ENCODE assay signal across 8 cellular contexts in genomic region chr17:491086-492014, GRCh38. TPM values are rescaled to one million over a fixed set of nuclear protein-coding genes. Genes with fewer than 3 reads are reported as not detected.
DNase-seq lines count a peak whose midpoint lies in the region; TF ChIP-seq lines count a peak whose summit lies in the region.

No MANE protein-coding gene starts in this region.

- no peaks in the 10 kb centered on the region for H3K9me3 ChIP-seq in CD4-positive, alpha-beta memory T cell (ENCODE audit: control insufficient read depth in 1 of 2, low read length in 2 of 2)
- H3K9me3 ChIP-seq in Peyer's patch (no peaks in the 10 kb centered on the region), mammary epithelial cell (replicated peaks; ENCODE audit: insufficient read depth, low read length) (no peaks in the 10 kb centered on the region)

- 35% methylated on average over 46 of the region's 73 CpGs for WGBS in mammary epithelial cell (ENCODE audit: low coverage, missing lambda C conversion rate)

- intact Hi-C loops in CD4-positive, alpha-beta memory T cell (cut with micrococcal nuclease): no loop called here
- intact Hi-C loops in mammary epithelial cell (cut with micrococcal nuclease): no loop called here

- dilution Hi-C loops in mammary epithelial cell (cut with HindIII; ENCODE audit: low sequenced_read_pairs): no loop called here

- peak overlapping the region; percentile 73 for H3K4me2 ChIP-seq in mammary epithelial cell (ENCODE audit: insufficient read depth, low read depth, low read length)

- H3K27me3 Mint-ChIP-seq in CD4-positive, alpha-beta memory T cell: peaks cover 0 to 2% of the 10 kb centered on the region in 2 donors

- H2AFZ ChIP-seq in mammary epithelial cell (ENCODE audit: low read depth, low read length): peak overlapping the region; percentile 64

- no peak overlapping the region for H3K27ac ChIP-seq in CD4-positive, alpha-beta memory T cell (ENCODE audit: low read depth, low read length)
- H3K27ac ChIP-seq in Peyer's patch (peak overlapping the region in 3 of 4 donors; percentile 19 to 57 (median 35)), mammary epithelial cell (ENCODE audit: insufficient read depth, low read depth, low read length) (no peak overlapping the region)

- H3K4me3 ChIP-seq in CD4-positive, alpha-beta memory T cell (ENCODE audit: low read length in 2 of 2): peak overlapping the region in 1 of 2 donors; percentile 32
- peak overlapping the region; percentile 34 to 64 (median 53) for H3K4me3 ChIP-seq in Peyer's patch
- peak overlapping the region in 2 of 3 experiments; percentile 16 to 31 for H3K4me3 ChIP-seq in mammary epithelial cell (replicated peaks in 1 of 3; ENCODE audit: insufficient read depth in 1 of 3, low read depth in 2 of 3, low read length in 3 of 3)

- H3K9ac ChIP-seq in mammary epithelial cell (ENCODE audit: insufficient read depth, low read length): no peak overlapping the region

- CTCF ChIA-PET in CD4-positive, alpha-beta memory T cell (lab: Charles Lee; ENCODE audit: partially characterized antibody): interaction anchor here (2.8 kb wide), 1 partner anchor 80 kb away, joined by 15 read pairs; no protein-coding TSS in a partner anchor
- CTCF ChIA-PET in mammary epithelial cell (lab: Charles Lee; ENCODE audit: low non-redundant PET): no interaction called here

- POLR2A ChIA-PET in CD4-positive, alpha-beta memory T cell (lab: Charles Lee; ENCODE audit: partially characterized antibody): interaction anchor here (1.0 to 3.6 kb wide), 3 partner anchors 11 to 79 kb away, joined by 3 to 31 read pairs (median 4); no protein-coding TSS in a partner anchor

- H3K36me3 Mint-ChIP-seq in CD4-positive, alpha-beta memory T cell: peaks cover 0 to 10% of the 10 kb centered on the region in 2 donors

- DNase-seq in CD4-positive, alpha-beta memory T cell: peak; percentile 36 to 59 (median 50)
- DNase-seq in Peyer's patch: peak in 2 of 3 donors; percentile 65 to 68
- DNase-seq in mammary epithelial cell: peak; percentile 9
- peak; percentile 68 for DNase-seq in iPS-NIHi7 (ENCODE audit: extremely low spot score)
- peak; percentile 44 for DNase-seq in stimulated activated CD4-positive, alpha-beta T cell treated with anti-CD3 and anti-CD28 coated beads, Interleukin-15, amount 100 ng/mL, for 24 hours
- no peak for DNase-seq in NCI-H1417 (lab: John Stamatoyannopoulos, UW)
- no peak for DNase-seq in NCI-H510A (lab: John Stamatoyannopoulos, UW)
- no peak for DNase-seq in NCI-H2107 treated with DMSO at 0.1 percent for 48 hours (lab: John Stamatoyannopoulos, UW; ENCODE audit: unreplicated experiment)

- no TSS peak for BruUV-seq in mammary epithelial cell (replicated peaks; lab: Mats Ljungman, UMichigan)

- TF ChIP-seq CTCF in Peyer's patch (IDR thresholded peaks at IDR 0.05) (no peak), mammary epithelial cell (conservative IDR thresholded peaks at IDR 0.05 in 1 of 2, IDR thresholded peaks at IDR 0.05 in 1 of 2; ENCODE audit: extremely low read depth in 1 of 2, insufficient read depth in 1 of 2, low read depth in 1 of 2, low read length in 2 of 2) (no peak)

- H3K4me3 Mint-ChIP-seq in CD4-positive, alpha-beta memory T cell: peak overlapping the region; percentile 51 to 83 (median 71)

- TF ChIP-seq POLR2A in Peyer's patch (IDR thresholded peaks at IDR 0.05): no peak

- no peaks in the 10 kb centered on the region for H3K9me3 Mint-ChIP-seq in CD4-positive, alpha-beta memory T cell

- peaks cover 10% of the 10 kb centered on the region for H3K4me1 ChIP-seq in CD4-positive, alpha-beta memory T cell (ENCODE audit: insufficient read depth, low read length)
- peaks cover 0 to 19% (median 8%) of the 10 kb centered on the region in 4 donors for H3K4me1 ChIP-seq in Peyer's patch
- H3K4me1 ChIP-seq in mammary epithelial cell (ENCODE audit: insufficient read depth, low read length): peaks cover 8% of the 10 kb centered on the region

- H3K27ac Mint-ChIP-seq in CD4-positive, alpha-beta memory T cell: peak overlapping the region in 3 of 7 donors; percentile 82 to 97 (median 88)

- H3K79me2 ChIP-seq in mammary epithelial cell (ENCODE audit: insufficient read depth, low read length): peaks cover 3% of the 10 kb centered on the region

- H4K20me1 ChIP-seq in mammary epithelial cell (ENCODE audit: insufficient read depth, low read length): no peaks in the 10 kb centered on the region

- in situ Hi-C loops in mammary epithelial cell (cut with MboI; ENCODE audit: low sequenced_read_pairs in 2 of 2): no loop called here

- no peaks in the 10 kb centered on the region for H3K36me3 ChIP-seq in CD4-positive, alpha-beta memory T cell (ENCODE audit: insufficient read depth, low read length)
- no peaks in the 10 kb centered on the region for H3K36me3 ChIP-seq in Peyer's patch
- no peaks in the 10 kb centered on the region for H3K36me3 ChIP-seq in mammary epithelial cell (ENCODE audit: insufficient read depth, low read length)

- peaks cover 5 to 29% (median 7%) of the 10 kb centered on the region in 4 donors for H3K4me1 Mint-ChIP-seq in CD4-positive, alpha-beta memory T cell

- H3K27me3 ChIP-seq in CD4-positive, alpha-beta memory T cell (ENCODE audit: insufficient read depth, low read length): no peaks in the 10 kb centered on the region
- H3K27me3 ChIP-seq in Peyer's patch: no peaks in the 10 kb centered on the region
- no peaks in the 10 kb centered on the region for H3K27me3 ChIP-seq in mammary epithelial cell (ENCODE audit: insufficient read depth, low read length)

RNA-seq across cellular contexts. Expression of gene RFLNB, which starts 45.6 kb away (rescaled TPM):
- total RNA-seq in CD4-positive, alpha-beta memory T cell: 10 to 100 TPM; 20.5 to 21.6 TPM
- polyA plus RNA-seq in CD4-positive, alpha-beta memory T cell: 10 to 100 TPM; 19.6 to 20.4 TPM
- total RNA-seq in Peyer's patch (10 to 100 TPM in 1 of 4 donors, 1 to 10 TPM in 3; 3.6 to 19.8 (median 6.2) TPM), mammary epithelial cell (10 to 100 TPM; 14.7 to 32.8 TPM)
- polyA plus RNA-seq in mammary epithelial cell: 3.2 TPM
- polyA minus RNA-seq in mammary epithelial cell: 9.9 TPM

Comparison
In these comparisons a context has a peak if more than half of its experiments do, and no peak if none do; other contexts are left out.
1. DNase-seq: peak in CD4-positive, alpha-beta memory T cell (5 of 5), Peyer's patch (2 of 3), mammary epithelial cell (single experiment), iPS-NIHi7 (single experiment) and stimulated activated CD4-positive, alpha-beta T cell treated with anti-CD3 and anti-CD28 coated beads, Interleukin-15, amount 100 ng/mL, for 24 hours (single experiment); none in NCI-H1417 (0 of 3), NCI-H510A (single experiment) and NCI-H2107 treated with DMSO at 0.1 percent for 48 hours (single experiment).
2. H3K27ac ChIP-seq: peak in Peyer's patch (3 of 4); none in CD4-positive, alpha-beta memory T cell (single experiment) and mammary epithelial cell (single experiment).